ENCODE assay signal across 1 cellular context in genomic region chr18:31672628-31673027, GRCh38.
TF ChIP-seq lines count a peak whose summit lies in the region.

No MANE protein-coding gene starts in this region.

TF ChIP-seq in SK-N-SH treated with all-trans-retinoic acid at 6 μM for 48 hours, 23 proteins besides CTCF, POLR2A, EP300 and RAD21 (continued from another document):
- TF ChIP-seq, protein P1, sequence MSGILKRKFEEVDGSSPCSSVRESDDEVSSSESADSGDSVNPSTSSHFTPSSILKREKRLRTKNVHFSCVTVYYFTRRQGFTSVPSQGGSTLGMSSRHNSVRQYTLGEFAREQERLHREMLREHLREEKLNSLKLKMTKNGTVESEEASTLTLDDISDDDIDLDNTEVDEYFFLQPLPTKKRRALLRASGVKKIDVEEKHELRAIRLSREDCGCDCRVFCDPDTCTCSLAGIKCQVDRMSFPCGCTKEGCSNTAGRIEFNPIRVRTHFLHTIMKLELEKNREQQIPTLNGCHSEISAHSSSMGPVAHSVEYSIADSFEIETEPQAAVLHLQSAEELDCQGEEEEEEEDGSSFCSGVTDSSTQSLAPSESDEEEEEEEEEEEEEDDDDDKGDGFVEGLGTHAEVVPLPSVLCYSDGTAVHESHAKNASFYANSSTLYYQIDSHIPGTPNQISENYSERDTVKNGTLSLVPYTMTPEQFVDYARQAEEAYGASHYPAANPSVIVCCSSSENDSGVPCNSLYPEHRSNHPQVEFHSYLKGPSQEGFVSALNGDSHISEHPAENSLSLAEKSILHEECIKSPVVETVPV (CRISPR knock-in tag; IDR thresholded peaks at IDR 0.05) = no peak
- TF ChIP-seq ISL1 (CRISPR knock-in tag; IDR thresholded peaks at IDR 0.05) (no peak), BACH2 (CRISPR knock-in tag; IDR thresholded peaks at IDR 0.05; ENCODE audit: borderline replicate concordance) (no peak), ARNTL (CRISPR knock-in tag; IDR thresholded peaks at IDR 0.05; ENCODE audit: borderline replicate concordance, low read depth) (no peak), PPARA (CRISPR knock-in tag; IDR thresholded peaks at IDR 0.05; ENCODE audit: borderline replicate concordance) (no peak)
